In the genomic region with DNA sequence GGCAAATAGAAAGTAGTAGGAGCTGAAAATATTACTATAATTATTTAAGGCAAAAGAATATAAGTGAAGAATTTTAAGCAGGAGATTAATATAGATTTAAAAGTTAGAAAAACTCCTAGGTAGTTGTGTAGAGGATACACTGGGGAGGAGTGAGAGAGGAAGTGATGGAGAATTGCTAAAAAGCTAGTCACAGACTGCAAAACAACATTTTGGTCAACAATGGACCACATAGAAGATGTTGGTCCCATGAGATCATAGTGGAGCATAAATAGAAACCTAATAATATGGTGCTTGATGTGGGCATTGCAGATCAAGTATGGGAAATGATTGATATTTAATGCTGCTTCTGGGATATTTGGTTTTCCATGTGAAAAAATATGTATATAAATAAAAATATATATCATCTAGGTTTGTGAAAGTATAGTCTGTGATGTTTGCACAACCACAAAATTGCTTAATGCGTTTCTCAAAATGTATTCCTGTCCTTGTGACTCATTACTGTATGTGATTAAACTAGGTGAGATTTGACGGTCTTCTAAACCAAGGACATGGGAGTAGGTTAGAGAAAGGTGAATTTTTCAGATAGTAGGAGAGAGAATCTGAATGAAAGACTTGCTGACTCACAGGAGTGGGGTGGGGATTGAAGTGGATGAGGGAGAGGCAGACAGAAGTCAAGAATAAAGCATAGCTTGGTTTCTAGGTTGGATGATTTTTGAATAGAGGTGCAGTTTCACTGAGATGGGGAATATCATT, we compare ENCODE assay signal across 13 cellular contexts.
DNase-seq lines count a peak whose midpoint lies in the region; ATAC-seq and TF ChIP-seq lines count a peak whose summit lies in the region.
"Had no signal": no experiment of that assay in that cellular context is flagged by ENCODE, and none has a peak within 500 bp of the region (broad histone marks: within the 10 kb centered on the region; RNA-seq: fewer than 3 reads in every experiment).

No MANE protein-coding gene starts in this region.

- H3K4me3 ChIP-seq in GM06990 (replicated peaks; ENCODE audit: low read depth, low read length) (no peak overlapping the region), epithelial cell of esophagus (ENCODE audit: low read length) (no peak overlapping the region)
- H3K4me3 ChIP-seq: lower lobe of right lung, psoas muscle had no signal

- H3K36me3 ChIP-seq in GM06990 (ENCODE audit: control insufficient read depth, insufficient read depth, low read length) = no peaks in the 10 kb centered on the region
- H3K36me3 ChIP-seq: lower lobe of right lung had no signal

- peak; percentile 33 for DNase-seq in GM06990 (ENCODE audit: extremely low read depth, insufficient read length)
- peak; percentile 89 for DNase-seq in epithelial cell of esophagus (ENCODE audit: low read depth)
- DNase-seq in NCI-H748 treated with DMSO at 0.1 percent for 48 hours (lab: John Stamatoyannopoulos, UW) = no peak
- no peak for DNase-seq in mesenteric fat pad (ENCODE audit: low spot score)
- DNase-seq in NCI-H1436 (lab: John Stamatoyannopoulos, UW) = no peak
- DNase-seq in activated effector memory CD4-positive, alpha-beta T cell treated with anti-CD3 and anti-CD28 coated beads, Interleukin-2, amount 50 U/mL, for 16 hours = no peak
- DNase-seq: COR-L47, lower lobe of right lung, NCI-H82, psoas muscle, SW 1271 had no signal

- TF ChIP-seq CTCF in GM06990 (IDR thresholded peaks at IDR 0.05; ENCODE audit: insufficient read depth, low read length, poor library complexity, severe bottlenecking) (no peak), epithelial cell of esophagus (IDR thresholded peaks at IDR 0.05; ENCODE audit: insufficient read depth, low read depth, low read length, missing control alignments) (no peak)

- H3K27me3 ChIP-seq in GM06990 (replicated peaks; ENCODE audit: control insufficient read depth, insufficient read depth, low read length) = no peaks in the 10 kb centered on the region

- ATAC-seq in GM21360 (IDR thresholded peaks at IDR 0.05; ENCODE audit: unreplicated experiment) (peak; percentile 76), HG03520 (IDR thresholded peaks at IDR 0.05; ENCODE audit: unreplicated experiment) (peak; percentile 55)
- ATAC-seq: lower lobe of right lung, psoas muscle had no signal

Comparison
In these comparisons a context has a peak if more than half of its experiments do, and no peak if none do; other contexts are left out.
1. DNase-seq: peak in GM06990 (single experiment) and epithelial cell of esophagus (single experiment); none in NCI-H748 treated with DMSO at 0.1 percent for 48 hours (single experiment), mesenteric fat pad (single experiment), NCI-H1436 (single experiment) and activated effector memory CD4-positive, alpha-beta T cell treated with anti-CD3 and anti-CD28 coated beads, Interleukin-2, amount 50 U/mL, for 16 hours (single experiment).